ENCODE assay signal across 9 cellular contexts in genomic region chr11:97471480-97471879, GRCh38.
"Had no signal": no experiment of that assay in that cellular context is flagged by ENCODE, and none has a peak within 500 bp of the region (broad histone marks: within the 10 kb centered on the region; RNA-seq: fewer than 3 reads in every experiment).

No MANE protein-coding gene starts in this region.

- ATAC-seq: HCT116, HepG2 had no signal

- H3K27me3 Mint-ChIP-seq: IgD-negative memory B cell had no signal

- H3K27ac ChIP-seq: GM23248, HL-60 had no signal

- H3K9me3 ChIP-seq: HAP-1 had no signal

- H3K36me3 Mint-ChIP-seq: IgD-negative memory B cell had no signal

- DNase-seq: GM23248, GOT3, H7, HFFc6 had no signal

- H3K4me3 ChIP-seq: GM23248, HAP-1 had no signal

- H3K4me1 ChIP-seq: HAP-1 had no signal

- H3K9ac ChIP-seq: GM23248 had no signal

- H3K36me3 ChIP-seq: HAP-1 had no signal

- H3K4me3 Mint-ChIP-seq: HFFc6, IgD-negative memory B cell had no signal

- FAIRE-seq: HepG2 had no signal

- H3K27ac Mint-ChIP-seq: HFFc6, IgD-negative memory B cell had no signal
